24 cellular contexts compared by ENCODE assay signal in the genomic region with DNA sequence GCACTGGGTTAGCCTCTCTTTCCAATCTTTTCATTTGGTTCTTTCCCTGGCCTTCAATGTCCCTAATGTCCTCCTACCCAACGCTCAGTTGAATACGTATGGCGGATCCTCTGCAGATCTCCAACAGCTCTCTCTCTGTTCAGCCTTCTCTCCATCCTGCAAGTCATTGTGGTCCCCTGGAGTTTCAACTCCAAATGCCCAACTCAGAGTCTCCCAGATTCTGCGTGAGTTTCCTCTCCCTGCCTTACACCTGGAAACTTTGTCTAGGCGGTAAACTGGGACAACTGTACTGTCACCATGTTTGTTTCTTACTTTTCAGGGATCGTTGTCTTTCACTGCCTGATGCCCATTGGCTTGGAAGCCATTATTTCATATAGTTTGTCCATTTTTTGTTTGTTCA.
"Had no signal": no experiment of that assay in that cellular context is flagged by ENCODE, and none has a peak within 500 bp of the region (broad histone marks: within the 10 kb centered on the region; RNA-seq: fewer than 3 reads in every experiment).

No MANE protein-coding gene starts in this region.

- H3K9me3 ChIP-seq: mucosa of descending colon, ovary, right atrium auricular region, stomach, testis, thyroid gland, uterus had no signal

- H3K4me3 Mint-ChIP-seq: naive thymus-derived CD4-positive, alpha-beta T cell; natural killer cell treated with Interleukin-12 subunit alpha and Interleukin-12 subunit beta and Interleukin-15 and Interleukin-18, amount 100 ng/mL, for 72 hours; stimulated activated naive B cell treated with anti-CD40 and anti-IgM and Interleukin-4, amounts not matched to agents 10 μg/mL and 1 μg/mL and 100 μg/mL, for 72 hours; type B pancreatic cell had no signal

- H3K27ac ChIP-seq: ovary, stomach, testis, uterus had no signal

- H3K4me1 Mint-ChIP-seq: naive thymus-derived CD4-positive, alpha-beta T cell; stimulated activated naive B cell treated with anti-CD40 and anti-IgM and Interleukin-4, amounts not matched to agents 10 μg/mL and 1 μg/mL and 100 μg/mL, for 72 hours had no signal

- H3K27ac Mint-ChIP-seq: naive thymus-derived CD4-positive, alpha-beta T cell; natural killer cell treated with Interleukin-12 subunit alpha and Interleukin-12 subunit beta and Interleukin-15 and Interleukin-18, amount 100 ng/mL, for 72 hours; progenitor cell of endocrine pancreas; stimulated activated naive B cell treated with anti-CD40 and anti-IgM and Interleukin-4, amounts not matched to agents 10 μg/mL and 1 μg/mL and 100 μg/mL, for 72 hours; type B pancreatic cell had no signal

- ATAC-seq: mucosa of descending colon; naive thymus-derived CD4-positive, alpha-beta T cell; natural killer cell treated with Interleukin-12 subunit alpha and Interleukin-12 subunit beta and Interleukin-15 and Interleukin-18, amount 100 ng/mL, for 72 hours; sciatic nerve; stimulated activated naive B cell treated with anti-CD40 and anti-IgM and Interleukin-4, amounts not matched to agents 10 μg/mL and 1 μg/mL and 100 μg/mL, for 72 hours; stimulated activated naive CD8-positive, alpha-beta T cell treated with anti-CD3 and anti-CD28 coated beads, Interleukin-15, Interleukin-2, amounts not matched to agents 100 U/mL and 50 U/mL, for 24 hours had no signal

- H3K4me1 ChIP-seq: uterus had no signal

- H3K27me3 ChIP-seq: ovary, right atrium auricular region, stomach, testis, thyroid gland, uterus had no signal

- H3K4me3 ChIP-seq: left ventricle myocardium inferior, lung, mucosa of descending colon, ovary, right atrium auricular region, skin epidermis, stomach, testis, thyroid gland, uterus had no signal

- DNase-seq: islet precursor cell; left ventricle myocardium inferior; mesendoderm; midbrain; mucosa of descending colon; naive thymus-derived CD4-positive, alpha-beta T cell; ovary; stimulated activated CD4-positive, alpha-beta T cell treated with anti-CD3 and anti-CD28 coated beads, Interleukin-12 subunit alpha, Interleukin-12 subunit beta, amount 100 ng/mL, for 4 hours; stimulated activated CD4-positive, alpha-beta T cell treated with anti-CD3 and anti-CD28 coated beads, Interleukin-15, amount 100 ng/mL, for 24 hours; stimulated activated CD4-positive, alpha-beta T cell treated with anti-CD3 and anti-CD28 coated beads, Interleukin-2, amount 100 ng/mL, for 24 hours; stimulated activated CD4-positive, alpha-beta T cell treated with anti-CD3 and anti-CD28 coated beads, Interleukin-4, amount 100 ng/mL, for 1 hour; stimulated activated naive B cell treated with anti-CD40 and anti-IgM and Interleukin-4, amounts not matched to agents 10 μg/mL and 1 μg/mL and 100 μg/mL, for 72 hours; stimulated activated naive CD8-positive, alpha-beta T cell treated with anti-CD3 and anti-CD28 coated beads, Interleukin-15, Interleukin-2, amounts not matched to agents 100 U/mL and 50 U/mL, for 24 hours; stomach; testis; thyroid gland; uterus had no signal

- H3K27me3 Mint-ChIP-seq: progenitor cell of endocrine pancreas; stimulated activated naive B cell treated with anti-CD40 and anti-IgM and Interleukin-4, amounts not matched to agents 10 μg/mL and 1 μg/mL and 100 μg/mL, for 72 hours; type B pancreatic cell had no signal

- H3K36me3 ChIP-seq: ovary, thyroid gland, uterus had no signal

- H3K9me3 Mint-ChIP-seq: type B pancreatic cell had no signal

- H3K36me3 Mint-ChIP-seq: natural killer cell treated with Interleukin-12 subunit alpha and Interleukin-12 subunit beta and Interleukin-15 and Interleukin-18, amount 100 ng/mL, for 72 hours had no signal
